In the genomic region with DNA sequence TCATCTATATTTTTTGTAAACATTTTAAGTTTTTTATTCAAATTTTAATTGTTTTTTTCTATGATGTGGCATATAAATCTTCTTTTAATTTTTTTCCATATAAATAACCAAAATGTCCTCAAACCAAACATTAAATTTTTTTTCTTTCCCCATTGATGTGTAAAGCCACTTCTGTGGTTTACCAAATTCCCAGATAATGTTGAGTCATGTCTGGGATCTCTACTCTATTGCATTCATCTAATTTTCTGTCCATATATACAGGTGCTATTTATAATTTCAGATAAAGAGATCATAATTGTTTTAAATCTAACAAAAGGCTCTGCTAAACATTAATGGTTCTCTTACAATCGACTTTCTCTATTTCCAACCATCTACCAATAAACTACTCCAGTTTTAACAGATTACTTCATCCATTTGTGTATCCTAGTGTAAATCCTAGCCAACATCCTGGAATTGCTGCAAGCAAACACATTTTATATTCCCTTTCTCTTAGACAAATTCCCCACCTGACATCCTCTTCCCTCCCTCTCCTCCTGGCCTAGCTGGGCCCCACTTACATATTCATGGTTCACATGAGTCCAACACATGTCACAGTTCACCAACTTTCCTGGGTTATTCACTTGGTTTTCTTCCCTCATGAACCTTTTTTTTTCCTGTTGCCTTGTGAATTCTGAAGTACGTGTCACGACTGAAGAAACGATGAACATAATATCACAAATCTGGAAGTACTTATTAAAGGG, we compare ENCODE assay signal across 17 cellular contexts.
DNase-seq lines count a peak whose midpoint lies in the region; ATAC-seq lines count a peak whose summit lies in the region.
"Had no signal": no experiment of that assay in that cellular context is flagged by ENCODE, and none has a peak within 500 bp of the region (broad histone marks: within the 10 kb centered on the region; RNA-seq: fewer than 3 reads in every experiment).

No MANE protein-coding gene starts in this region.

- peak; percentile 11 for DNase-seq in HS-5 (ENCODE audit: low read depth)
- DNase-seq in NCI-H748 treated with DMSO at 0.1 percent for 48 hours (lab: John Stamatoyannopoulos, UW): peak; percentile 15
- peak; percentile 23 for DNase-seq in fibroblast of peridontal ligament (ENCODE audit: extremely low read depth)
- peak; percentile 42 for DNase-seq in renal cortical epithelial cell (ENCODE audit: low read depth)
- DNase-seq in midbrain (lab: John Stamatoyannopoulos, UW): no peak
- no peak for DNase-seq in LoVo (ENCODE audit: low spot score)
- DNase-seq: activated CD4-positive, alpha-beta T cell treated with anti-CD3 and anti-CD28 coated beads for 1 hour; activated CD8-positive, alpha-beta memory T cell treated with anti-CD3 and anti-CD28 coated beads, Interleukin-2, amount 50 U/mL, for 48 hours; CD4-positive, alpha-beta T cell; GDM1; H7; Kasumi-1; NCI-H2171; ovary; stimulated activated naive CD8-positive, alpha-beta T cell treated with anti-CD3 and anti-CD28 coated beads, Interleukin-15, amount 100 ng/mL, for 72 hours; uterus had no signal

- ATAC-seq in GM21786 (IDR thresholded peaks at IDR 0.05; ENCODE audit: unreplicated experiment): no peak
- ATAC-seq: stimulated activated naive CD8-positive, alpha-beta T cell treated with anti-CD3 and anti-CD28 coated beads, Interleukin-15, amount 100 ng/mL, for 72 hours had no signal

Comparison
In these comparisons a context has a peak if more than half of its experiments do, and no peak if none do; other contexts are left out.
1. DNase-seq: peak in HS-5 (single experiment), NCI-H748 treated with DMSO at 0.1 percent for 48 hours (single experiment), fibroblast of peridontal ligament (single experiment) and renal cortical epithelial cell (single experiment); none in midbrain (single experiment) and LoVo (single experiment).